Comparison of ENCODE assay signal across 18 cellular contexts in genomic region chr2:2260691-2261268, GRCh38.
"Had no signal": no experiment of that assay in that cellular context is flagged by ENCODE, and none has a peak within 500 bp of the region (broad histone marks: within the 10 kb centered on the region; RNA-seq: fewer than 3 reads in every experiment).

No MANE protein-coding gene starts in this region.

- H3K4me1 ChIP-seq: adrenal gland, colonic mucosa, foreskin keratinocyte, lower lobe of right lung, neural progenitor cell, spleen had no signal

- H3K9me3 ChIP-seq: adrenal gland, colonic mucosa, lower lobe of right lung had no signal

- H3K27ac ChIP-seq: adrenal gland, colonic mucosa, foreskin keratinocyte, lower lobe of right lung, neural progenitor cell, spleen had no signal

- ATAC-seq: activated CD8-positive, alpha-beta T cell treated with anti-CD3 and anti-CD28 coated beads, Interleukin-2, amount 10 ng/mL, durations not matched to agents 7 days and 5 days; foreskin keratinocyte; lower lobe of right lung; sciatic nerve; stimulated activated naive CD8-positive, alpha-beta T cell treated with anti-CD3 and anti-CD28 coated beads, Interleukin-15, amount 100 ng/mL, for 72 hours; WTC11 had no signal

- H2AFZ ChIP-seq: neural progenitor cell had no signal

- H3K4me2 ChIP-seq: neural progenitor cell had no signal

- H3K36me3 ChIP-seq: adrenal gland, colonic mucosa, lower lobe of right lung, neural progenitor cell, spleen had no signal

- H3K36me3 Mint-ChIP-seq: activated naive CD4-positive, alpha-beta T cell treated with anti-CD3 and anti-CD28 coated beads, Interleukin-2, amount 50 U/mL, for 24 hours; neural progenitor cell had no signal

- H3K4me1 Mint-ChIP-seq: activated naive CD4-positive, alpha-beta T cell treated with anti-CD3 and anti-CD28 coated beads, Interleukin-2, amount 50 U/mL, for 24 hours; stimulated activated naive CD8-positive, alpha-beta T cell treated with anti-CD3 and anti-CD28 coated beads, Interleukin-15, amount 100 ng/mL, for 72 hours had no signal

- H3K9me3 Mint-ChIP-seq: activated naive CD4-positive, alpha-beta T cell treated with anti-CD3 and anti-CD28 coated beads, Interleukin-2, amount 50 U/mL, for 24 hours; stimulated activated naive CD8-positive, alpha-beta T cell treated with anti-CD3 and anti-CD28 coated beads, Interleukin-15, amount 100 ng/mL, for 72 hours had no signal

- FAIRE-seq: endothelial cell of umbilical vein, TTC549 had no signal

- H3K27me3 ChIP-seq: adrenal gland, colonic mucosa, foreskin keratinocyte, neural progenitor cell, spleen had no signal

- H3K27me3 Mint-ChIP-seq: activated naive CD4-positive, alpha-beta T cell treated with anti-CD3 and anti-CD28 coated beads, Interleukin-2, amount 50 U/mL, for 24 hours had no signal

- H3K4me3 Mint-ChIP-seq: activated CD8-positive, alpha-beta T cell treated with anti-CD3 and anti-CD28 coated beads, Interleukin-2, amount 10 ng/mL, durations not matched to agents 7 days and 5 days; activated naive CD4-positive, alpha-beta T cell treated with anti-CD3 and anti-CD28 coated beads, Interleukin-2, amount 50 U/mL, for 24 hours; neural progenitor cell; stimulated activated naive CD8-positive, alpha-beta T cell treated with anti-CD3 and anti-CD28 coated beads, Interleukin-15, amount 100 ng/mL, for 72 hours; WTC11 had no signal

- H3K9ac ChIP-seq: neural progenitor cell had no signal

- H3K27ac Mint-ChIP-seq: activated CD8-positive, alpha-beta T cell treated with anti-CD3 and anti-CD28 coated beads, Interleukin-2, amount 10 ng/mL, durations not matched to agents 7 days and 5 days; activated naive CD4-positive, alpha-beta T cell treated with anti-CD3 and anti-CD28 coated beads, Interleukin-2, amount 50 U/mL, for 24 hours; neural progenitor cell; stimulated activated naive CD8-positive, alpha-beta T cell treated with anti-CD3 and anti-CD28 coated beads, Interleukin-15, amount 100 ng/mL, for 72 hours; WTC11 had no signal

- H3K4me3 ChIP-seq: adrenal gland, colonic mucosa, lower lobe of right lung, neural progenitor cell, spleen had no signal

- DNase-seq: activated CD4-positive, alpha-beta T cell treated with anti-CD3 and anti-CD28 coated beads for 48 hours; activated CD8-positive, alpha-beta memory T cell treated with anti-CD3 and anti-CD28 coated beads, Interleukin-2, amount 50 U/mL, for 4 hours; activated CD8-positive, alpha-beta T cell treated with anti-CD3 and anti-CD28 coated beads, Interleukin-2, amount 10 ng/mL, durations not matched to agents 7 days and 5 days; activated effector memory CD4-positive, alpha-beta T cell treated with anti-CD3 and anti-CD28 coated beads, Interleukin-2, amount 50 U/mL, for 16 hours; activated T-cell treated with anti-CD3 and anti-CD28 coated beads, Interleukin-2, amount 50 U/mL, for 48 hours; adrenal gland; colonic mucosa; foreskin keratinocyte; lower lobe of right lung; spleen; stimulated activated naive CD8-positive, alpha-beta T cell treated with anti-CD3 and anti-CD28 coated beads, Interleukin-15, amount 100 ng/mL, for 72 hours; T-helper 2 cell had no signal
